35 cellular contexts compared by ENCODE assay signal in the genomic region with DNA sequence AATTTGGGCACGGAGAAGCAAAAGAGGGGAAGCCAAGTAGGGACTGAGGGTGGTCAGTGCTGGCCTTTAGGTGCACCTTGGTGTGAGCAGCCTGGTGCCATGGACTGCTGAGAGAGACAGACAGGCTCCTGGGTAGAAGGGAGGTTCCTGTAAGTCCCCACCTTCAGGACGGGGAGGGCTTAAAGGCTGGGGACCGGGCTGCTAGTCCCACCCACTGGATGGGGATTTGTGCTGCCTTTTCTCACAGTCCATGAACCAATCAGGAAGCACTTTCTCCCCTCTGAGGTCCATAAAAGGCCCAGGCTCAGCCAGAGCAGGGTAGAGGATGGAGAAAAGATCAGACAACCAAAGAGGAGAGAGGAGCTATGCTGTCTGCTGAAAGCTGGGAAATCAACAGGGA. TPM values are rescaled to one million over a fixed set of nuclear protein-coding genes. Genes with fewer than 3 reads are reported as not detected.
DNase-seq lines count a peak whose midpoint lies in the region; ATAC-seq, FAIRE-seq and TF ChIP-seq lines count a peak whose summit lies in the region.
"Had no signal": no experiment of that assay in that cellular context is flagged by ENCODE, and none has a peak within 500 bp of the region (broad histone marks: within the 10 kb centered on the region; RNA-seq: fewer than 3 reads in every experiment).

No MANE protein-coding gene starts in this region.

- TF ChIP-seq CTCF in A549 (IDR thresholded peaks at IDR 0.05) = no peak
- no peak for TF ChIP-seq CTCF in HCT116 (IDR thresholded peaks at IDR 0.05 in 2 of 3, conservative IDR thresholded peaks at IDR 0.05 in 1 of 3; ENCODE audit: borderline replicate concordance in 1 of 3, insufficient read depth in 1 of 3, low read depth in 2 of 3, low read length in 2 of 3)
- no peak for TF ChIP-seq CTCF in WTC11 (IDR thresholded peaks at IDR 0.05)

- no TSS peak for BruUV-seq in HCT116 (replicated peaks; lab: Mats Ljungman, UMichigan)

- RAD21 ChIA-PET in HCT116 (lab: Charles Lee; ENCODE audit: low non-redundant PET in 1 of 2, low total read pairs in 2 of 2, uncharacterized antibody in 2 of 2, unreplicated experiment in 2 of 2) = no interaction called here

- H4K20me1 ChIP-seq in HCT116 (ENCODE audit: insufficient read depth) = no peaks in the 10 kb centered on the region
- H4K20me1 ChIP-seq in GM23248 (ENCODE audit: insufficient read depth) = no peaks in the 10 kb centered on the region
- H4K20me1 ChIP-seq: BLaER1 treated with 17β-estradiol and CSF1 and Interleukin-3, amounts not matched to agents 10 nM and 100 nM had no signal

- intact Hi-C loops in HCT116 (cut with micrococcal nuclease) = no loop called here

- H3K9me3 Mint-ChIP-seq in WTC11 = no peaks in the 10 kb centered on the region
- H3K9me3 Mint-ChIP-seq: CD4-positive, alpha-beta T cell; IgD-negative memory B cell; T-cell had no signal

- 65% methylated on average over 3 of the region's 3 CpGs for whole genome bisulfite sequencing in A549 (ENCODE audit: missing lambda C conversion rate)
- WGBS in GM23248 (ENCODE audit: low coverage in 1 of 2, low lambda C conversion rate in 2 of 2, missing lambda C conversion rate in 2 of 2), 2 experiments = 64 to 71% methylated on average over 3 of the region's 3 CpGs

- no peaks in the 10 kb centered on the region for H3K9me2 ChIP-seq in HCT116 (ENCODE audit: insufficient read depth)
- H3K9me2 ChIP-seq in GM23248 (ENCODE audit: insufficient read depth) = no peaks in the 10 kb centered on the region

- TF ChIP-seq EP300 in A549 (IDR thresholded peaks at IDR 0.05) = no peak

- POLR2A ChIA-PET in A549 (lab: Yijun Ruan, JAX) (no interaction called here), HCT116 (lab: Charles Lee) (no interaction called here), WTC11 (lab: Charles Lee) (interaction anchor here (1.3 to 1.9 kb wide), 2 partner anchors 15 to 38 kb away, joined by 3 to 11 read pairs; a partner anchor contains a TSS)

- H3F3A ChIP-seq in GM23248 (ENCODE audit: insufficient read depth) = no peaks in the 10 kb centered on the region

- no peak overlapping the region for H3K4me2 ChIP-seq in A549
- no peak overlapping the region for H3K4me2 ChIP-seq in HCT116 (ENCODE audit: low read length)
- H3K4me2 ChIP-seq in GM23248 (ENCODE audit: unreplicated experiment) = no peak overlapping the region
- H3K4me2 ChIP-seq: BLaER1 treated with 17β-estradiol and CSF1 and Interleukin-3, amounts not matched to agents 10 nM and 100 nM had no signal

- CTCF ChIA-PET in A549 (lab: Yijun Ruan, JAX) = interaction anchor here (1.1 to 4.6 kb wide), 3 partner anchors 9 to 136 kb away, joined by 3 to 21 read pairs (median 5); a partner anchor contains a TSS
- CTCF ChIA-PET in HCT116 (lab: Charles Lee) = no interaction called here
- CTCF ChIA-PET in WTC11 (lab: Charles Lee) = interaction anchor here (1.0 kb wide), 1 partner anchor 36 kb away, joined by 6 read pairs; a partner anchor contains a TSS

- H3K79me2 ChIP-seq in HCT116 (ENCODE audit: insufficient read depth, low read length) (no peaks in the 10 kb centered on the region), GM23248 (ENCODE audit: insufficient read depth) (no peaks in the 10 kb centered on the region)

- H3K27me3 ChIP-seq in HCT116 (ENCODE audit: insufficient read depth, low read length) (no peaks in the 10 kb centered on the region), GM23248 (replicated peaks; ENCODE audit: insufficient read depth) (no peaks in the 10 kb centered on the region)
- H3K27me3 ChIP-seq: BLaER1 treated with 17β-estradiol and CSF1 and Interleukin-3, amounts not matched to agents 10 nM and 100 nM; SJSA1 had no signal

- H3K36me3 Mint-ChIP-seq in WTC11 = peaks cover 33% of the 10 kb centered on the region
- H3K36me3 Mint-ChIP-seq: IgD-negative memory B cell, T-cell had no signal

- H3K9ac ChIP-seq in HCT116 (ENCODE audit: low read length) (no peak overlapping the region), GM23248 (no peak overlapping the region)

- FAIRE-seq in A549 (lab: Jason Lieb, UNC) = no peak
- FAIRE-seq: G401.6, GM12878, H54 had no signal

- ATAC-seq in A549 = peak; percentile 13 to 69; a peak in 4 of 6 replicates
- ATAC-seq in HCT116 = peak; percentile 34; the same call in 1 of the 2 replicates
- peak; percentile 97 for ATAC-seq in WTC11
- ATAC-seq in HG02970 (IDR thresholded peaks at IDR 0.05; ENCODE audit: low FRiP score, unreplicated experiment) = no peak
- no peak for ATAC-seq in HG02571 (IDR thresholded peaks at IDR 0.05; ENCODE audit: unreplicated experiment)
- ATAC-seq: GM12878, PC-3, Right ventricle myocardium inferior, T-cell had no signal

- no peak for TF ChIP-seq RAD21 in A549 (conservative IDR thresholded peaks at IDR 0.05 in 1 of 2, IDR thresholded peaks at IDR 0.05 in 1 of 2)
- TF ChIP-seq RAD21 in HCT116 (IDR thresholded peaks at IDR 0.05; ENCODE audit: low read depth) = no peak

- H3K9me3 ChIP-seq in A549 (no peaks in the 10 kb centered on the region), HCT116 (ENCODE audit: control insufficient read depth in 1 of 2, insufficient read depth in 1 of 2, low read depth in 1 of 2, low read length in 2 of 2) (no peaks in the 10 kb centered on the region), GM23248 (ENCODE audit: low read depth) (no peaks in the 10 kb centered on the region)
- H3K9me3 ChIP-seq: BLaER1 treated with 17β-estradiol and CSF1 and Interleukin-3, amounts not matched to agents 10 nM and 100 nM; SJSA1 had no signal

- no peaks in the 10 kb centered on the region for H3K27me3 Mint-ChIP-seq in WTC11 (ENCODE audit: low read depth)
- H3K27me3 Mint-ChIP-seq: CD4-positive, alpha-beta T cell; IgD-negative memory B cell; T-cell had no signal

- no peak overlapping the region for H3K4me3 Mint-ChIP-seq in WTC11
- H3K4me3 Mint-ChIP-seq: CD4-positive, alpha-beta T cell; IgD-negative memory B cell; T-cell had no signal

- no peaks in the 10 kb centered on the region for H3K4me1 ChIP-seq in A549
- H3K4me1 ChIP-seq in HCT116 (ENCODE audit: control insufficient read depth in 1 of 2, insufficient read depth in 2 of 2, low read length in 2 of 2) = no peaks in the 10 kb centered on the region
- H3K4me1 ChIP-seq in GM23248 (ENCODE audit: insufficient read depth) = no peaks in the 10 kb centered on the region
- H3K4me1 ChIP-seq: BLaER1 treated with 17β-estradiol and CSF1 and Interleukin-3, amounts not matched to agents 10 nM and 100 nM; SJSA1 had no signal

- TF ChIP-seq POLR2A in A549 (IDR thresholded peaks at IDR 0.05; ENCODE audit: low read length) (no peak), HCT116 (IDR thresholded peaks at IDR 0.05; ENCODE audit: borderline replicate concordance, extremely low read depth, insufficient read depth, insufficient read length) (no peak)

- in situ Hi-C loops in GM23248 (cut with MboI) = no loop called here

- H3K4me1 Mint-ChIP-seq in WTC11 = no peaks in the 10 kb centered on the region
- H3K4me1 Mint-ChIP-seq: IgD-negative memory B cell, T-cell had no signal

- peaks cover 0 to 3% of the 10 kb centered on the region in 2 experiments; a peak in 2 of 4 replicates for H3K36me3 ChIP-seq in HCT116 (ENCODE audit: control insufficient read depth in 1 of 2, insufficient read depth in 2 of 2, low read length in 2 of 2)
- H3K36me3 ChIP-seq in GM23248 (ENCODE audit: low read depth) = no peaks in the 10 kb centered on the region

- H2AFZ ChIP-seq in HCT116 (ENCODE audit: low read depth, low read length, poor library complexity, severe bottlenecking) (no peak overlapping the region), GM23248 (no peak overlapping the region)

- H3K4me3 ChIP-seq in A549 (no peak overlapping the region), HCT116 (replicated peaks in 1 of 2; ENCODE audit: low read depth in 1 of 2, low read length in 2 of 2) (no peak overlapping the region), GM23248 (no peak overlapping the region)
- H3K4me3 ChIP-seq: BLaER1 treated with 17β-estradiol and CSF1 and Interleukin-3, amounts not matched to agents 10 nM and 100 nM; GM12878; SJSA1 had no signal

- no peak for DNase-seq in A549 (ENCODE audit: low read depth in 1 of 2, low spot score in 1 of 2)
- no peak for DNase-seq in HCT116 (ENCODE audit: low read depth, low spot score)
- DNase-seq in WTC11 (ENCODE audit: low spot score) = peak; percentile 27
- peak; percentile 55 for DNase-seq in islet precursor cell
- no peak for DNase-seq in GM23248
- no peak for DNase-seq in Kasumi-1 (lab: John Stamatoyannopoulos, UW)
- DNase-seq: AML-193; CD4-positive, alpha-beta T cell; COR-L47; DMS53; MV-4-11; NCI-H1105; NCI-H1436 treated with DMSO at 0.1 percent for 48 hours; NCI-H187 treated with DMSO at 0.1 percent for 48 hours; NCI-H2107; NCI-H524; NCI-H748 treated with DMSO at 0.1 percent for 48 hours; NK-92 treated with Interleukin-12 subunit alpha and Interleukin-12 subunit beta, amount 100 ng/mL, for 24 hours; PC-3; T-cell had no signal

- H3K27ac Mint-ChIP-seq in WTC11 = peak overlapping the region; percentile 32; the same call in 1 of the 2 replicates
- H3K27ac Mint-ChIP-seq: CD4-positive, alpha-beta T cell; IgD-negative memory B cell; T-cell had no signal

- no peak overlapping the region for H3K27ac ChIP-seq in A549
- H3K27ac ChIP-seq in HCT116 (ENCODE audit: low read depth, low read length) = no peak overlapping the region
- no peak overlapping the region for H3K27ac ChIP-seq in GM23248
- H3K27ac ChIP-seq: BLaER1 treated with 17β-estradiol and CSF1 and Interleukin-3, amounts not matched to agents 10 nM and 100 nM; HL-60; SJSA1 had no signal

RNA-seq across cellular contexts. Expression of a gene that starts 15.2 kb away (rescaled TPM):
- 19.3 and 20.5 TPM in 2 replicates for polyA plus RNA-seq in A549 (2011; rRNA removed)
- 7.9 and 8.8 TPM in 2 replicates for polyA plus RNA-seq in A549 (2012; cell fraction: cytosol; rRNA removed)
- polyA plus RNA-seq in A549 (2012; cell fraction: nucleus; rRNA removed) = 8.1 and 11.4 TPM in 2 replicates
- 11.2 to 12.7 TPM (median 12.6 TPM) in 3 replicates for polyA plus RNA-seq in A549 (2017; fragmentation: RNase III; extraction: RNeasy Plus Mini Kit Qiagen cat#74134 plus additional on column Dnase treatment)
- 9.4 and 10.0 TPM in 2 replicates for polyA minus RNA-seq in A549 (2011; rRNA and poly(A)+ RNA removed)
- total RNA-seq in HCT116 (2021; ENCODE audit: unreplicated experiment) = 19.3 TPM
- 19.5 and 24.7 TPM in 2 replicates for polyA plus RNA-seq in HCT116 (2012)
- total RNA-seq in WTC11 (2021) = 15.0 to 18.8 TPM (median 16.1 TPM) in 3 replicates
- total RNA-seq in GM23248 (2014; rRNA removed; shearing (Covaris generic)) = 4.5 and 5.9 TPM in 2 replicates
- 2.9 and 4.4 TPM in 2 replicates for polyA plus RNA-seq in GM23248 (2016; fragmentation: Nextera tagmentation; extraction: Ambion mirVana)
- total RNA-seq: CD4-positive, alpha-beta T cell had no signal
- polyA plus RNA-seq: IgD-negative memory B cell had no signal

RNA-seq across cellular contexts. Expression of a gene that starts 21.7 kb away (rescaled TPM):
- polyA plus RNA-seq in A549 (2011; rRNA removed) (24.5 and 24.9 TPM in 2 replicates), A549 (2017; fragmentation: RNase III; extraction: RNeasy Plus Mini Kit Qiagen cat#74134 plus additional on column Dnase treatment) (21.9 to 25.7 TPM (median 24.7 TPM) in 3 replicates), GM23248 (2016; fragmentation: Nextera tagmentation; extraction: Ambion mirVana) (25.5 and 26.7 TPM in 2 replicates)
- 13.4 and 18.7 TPM in 2 replicates for polyA plus RNA-seq in A549 (2012; cell fraction: cytosol; rRNA removed)
- polyA plus RNA-seq in A549 (2012; cell fraction: nucleus; rRNA removed) = 29.8 and 32.6 TPM in 2 replicates
- 27.2 and 29.0 TPM in 2 replicates for polyA minus RNA-seq in A549 (2011; rRNA and poly(A)+ RNA removed)
- total RNA-seq in HCT116 (2021; ENCODE audit: unreplicated experiment) (36.4 TPM), WTC11 (2021) (51.3 to 56.2 TPM (median 53.0 TPM) in 3 replicates)
- polyA plus RNA-seq in HCT116 (2012) = 22.3 and 25.1 TPM in 2 replicates
- total RNA-seq in GM23248 (2014; rRNA removed; shearing (Covaris generic)) = 26.8 and 34.8 TPM in 2 replicates

RNA-seq across cellular contexts. Expression of a gene that starts 36.1 kb away (rescaled TPM):
- 50.6 and 52.5 TPM in 2 replicates for polyA plus RNA-seq in A549 (2011; rRNA removed)
- 17.9 and 23.5 TPM in 2 replicates for polyA plus RNA-seq in A549 (2012; cell fraction: cytosol; rRNA removed)
- polyA plus RNA-seq in A549 (2012; cell fraction: nucleus; rRNA removed) = 18.4 and 28.9 TPM in 2 replicates
- 35.4 to 38.1 TPM (median 37.4 TPM) in 3 replicates for polyA plus RNA-seq in A549 (2017; fragmentation: RNase III; extraction: RNeasy Plus Mini Kit Qiagen cat#74134 plus additional on column Dnase treatment)
- polyA minus RNA-seq in A549 (2011; rRNA and poly(A)+ RNA removed) = 60.8 and 61.3 TPM in 2 replicates
- 65.1 TPM for total RNA-seq in HCT116 (2021; ENCODE audit: unreplicated experiment)
- polyA plus RNA-seq in HCT116 (2012) = 33.8 and 41.9 TPM in 2 replicates
- total RNA-seq in WTC11 (2021) = 86.2 to 89.0 TPM (median 87.9 TPM) in 3 replicates
- 26.8 and 28.3 TPM in 2 replicates for total RNA-seq in GM23248 (2014; rRNA removed; shearing (Covaris generic))
- 9.8 and 12.6 TPM in 2 replicates for polyA plus RNA-seq in GM23248 (2016; fragmentation: Nextera tagmentation; extraction: Ambion mirVana)

RNA-seq across cellular contexts. Expression of a gene that starts 41.9 kb away (rescaled TPM):
- polyA plus RNA-seq in A549 (2011; rRNA removed) (0.08 and 0.09 TPM in 2 replicates), A549 (2017; fragmentation: RNase III; extraction: RNeasy Plus Mini Kit Qiagen cat#74134 plus additional on column Dnase treatment) (0.04 to 0.07 TPM in 2 of 3 replicates, not detected in the other), GM23248 (2016; fragmentation: Nextera tagmentation; extraction: Ambion mirVana) (not detected in 2 replicates)
- 0.13 and 0.17 TPM in 2 replicates for polyA plus RNA-seq in A549 (2012; cell fraction: cytosol; rRNA removed)
- polyA plus RNA-seq in A549 (2012; cell fraction: nucleus; rRNA removed) = 1.3 TPM in 2 replicates
- 0.12 TPM in 1 of 2 replicates, not detected in the other for polyA minus RNA-seq in A549 (2011; rRNA and poly(A)+ RNA removed)
- total RNA-seq in HCT116 (2021; ENCODE audit: unreplicated experiment) (not detected), WTC11 (2021) (0.69 to 1.3 TPM (median 0.94 TPM) in 3 replicates)
- 0.07 TPM in 1 of 2 replicates, not detected in the other for polyA plus RNA-seq in HCT116 (2012)
- not detected in 2 replicates for total RNA-seq in GM23248 (2014; rRNA removed; shearing (Covaris generic))
- total RNA-seq: A172; CD4-positive, alpha-beta T cell; LHCN-M2; MCF 10A; PC-3; RPMI7951; SJSA1; T-cell had no signal
- polyA plus RNA-seq: AG04450, IgD-negative memory B cell had no signal

Comparison
In these comparisons a context has a peak if more than half of its experiments do, and no peak if none do; other contexts are left out.
1. ATAC-seq: peak in A549 (2 of 2), HCT116 (single experiment) and WTC11 (single experiment); none in HG02970 (single experiment) and HG02571 (single experiment).
2. DNase-seq: peak in WTC11 (single experiment) and islet precursor cell (single experiment); none in A549 (0 of 2), HCT116 (single experiment), GM23248 (single experiment) and Kasumi-1 (0 of 2).